Comparison of ENCODE assay signal across 1 cellular context in genomic region chr11:108467091-108467823, GRCh38.
TF ChIP-seq lines count a peak whose summit lies in the region.

Gene C11orf65, minus strand, starts transcription at chr11:108467529. Its CDS starts 5,970 bp downstream, at chr11:108461559.

TF ChIP-seq in liver, 16 proteins besides CTCF, POLR2A, EP300 and RAD21 (continued from another document):
- TF ChIP-seq, protein P1, sequence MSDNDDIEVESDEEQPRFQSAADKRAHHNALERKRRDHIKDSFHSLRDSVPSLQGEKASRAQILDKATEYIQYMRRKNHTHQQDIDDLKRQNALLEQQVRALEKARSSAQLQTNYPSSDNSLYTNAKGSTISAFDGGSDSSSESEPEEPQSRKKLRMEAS (IDR thresholded peaks at IDR 0.05), result no peak
- TF ChIP-seq RXRA (IDR thresholded peaks at IDR 0.05), result peak; percentile 64 to 71
- no peak for TF ChIP-seq NR2F2 (IDR thresholded peaks at IDR 0.05)
- peak in 1 of 2 donors; percentile 59 for TF ChIP-seq EGR1 (IDR thresholded peaks at IDR 0.05; ENCODE audit: low read depth in 2 of 2)
- peak; percentile 88 for TF ChIP-seq YY1 (IDR thresholded peaks at IDR 0.05)
- TF ChIP-seq SP1 (IDR thresholded peaks at IDR 0.05), result peak; percentile 87
